10 cellular contexts compared by ENCODE assay signal in the genomic region with DNA sequence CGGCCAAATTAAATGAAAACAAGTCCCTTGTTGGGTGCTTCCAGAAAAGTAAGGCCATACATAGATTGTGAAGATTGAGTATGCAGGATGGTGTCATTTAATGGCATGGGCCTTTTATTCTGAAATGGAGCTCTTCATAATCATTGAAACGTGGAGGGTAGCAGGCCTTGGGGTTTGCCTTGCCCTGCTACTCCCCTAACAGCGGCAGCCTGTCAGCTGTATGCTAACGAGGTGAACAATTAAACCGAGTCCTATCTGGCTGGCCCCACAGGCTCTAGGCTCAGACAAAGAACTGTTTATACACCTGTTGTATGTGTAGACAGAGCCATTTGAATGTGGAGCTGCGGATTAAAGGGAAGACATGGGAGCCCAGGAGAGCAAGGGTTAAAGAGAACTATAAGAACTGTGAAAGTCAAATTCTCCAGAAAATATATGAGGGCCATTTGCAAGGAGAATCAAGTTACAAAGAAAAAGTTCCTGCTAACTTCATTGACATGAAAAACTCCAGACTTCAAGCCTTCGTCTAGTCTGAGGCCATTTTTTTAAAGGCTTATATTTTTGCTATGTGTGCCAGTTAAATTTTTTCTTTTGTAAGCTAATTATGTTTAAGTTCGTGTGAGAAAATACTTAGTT.
DNase-seq lines count a peak whose midpoint lies in the region; ATAC-seq and TF ChIP-seq lines count a peak whose summit lies in the region.
"Had no signal": no experiment of that assay in that cellular context is flagged by ENCODE, and none has a peak within 500 bp of the region (broad histone marks: within the 10 kb centered on the region; RNA-seq: fewer than 3 reads in every experiment).

No MANE protein-coding gene starts in this region.

- TF ChIP-seq CTCF in A673 (conservative IDR thresholded peaks at IDR 0.05; ENCODE audit: low read depth, low read length) (no peak), esophagus squamous epithelium (IDR thresholded peaks at IDR 0.05) (no peak)

- peaks cover 7% of the 10 kb centered on the region; the same call in 1 of the 2 replicates for H3K79me2 ChIP-seq in Karpas-422 (ENCODE audit: low read length)

- POLR2A ChIA-PET in A673 (lab: Charles Lee; ENCODE audit: low non-redundant PET): interaction anchor here (0.6 to 0.7 kb wide), 2 partner anchors 38 to 1812 kb away, joined by 3 to 4 read pairs; no protein-coding TSS in a partner anchor

- BruUV-seq in A673 (replicated peaks; lab: Mats Ljungman, UMichigan): no TSS peak

- ATAC-seq in GM19351 (IDR thresholded peaks at IDR 0.05; ENCODE audit: unreplicated experiment) (no peak), GM21528 (IDR thresholded peaks at IDR 0.05; ENCODE audit: low FRiP score, unreplicated experiment) (no peak)

- H3K27ac ChIP-seq in A673 (ENCODE audit: low read depth, low read length, poor library complexity, severe bottlenecking) (peak overlapping the region; percentile 45), Karpas-422 (ENCODE audit: low read length) (peak overlapping the region; percentile 62), iPS DF 6.9 (ENCODE audit: low read length) (no peak overlapping the region), esophagus squamous epithelium (no peak overlapping the region)
- H3K27ac ChIP-seq: neutrophil had no signal

- peak overlapping the region; percentile 46 for H3K4me2 ChIP-seq in Karpas-422 (ENCODE audit: low read depth, low read length, poor library complexity, severe bottlenecking)

- H3K4me1 ChIP-seq in A673 (ENCODE audit: insufficient read depth, low read length, poor library complexity, severe bottlenecking) (peaks cover 33% of the 10 kb centered on the region), Karpas-422 (ENCODE audit: low read length) (peaks cover 20% of the 10 kb centered on the region), iPS DF 6.9 (ENCODE audit: control insufficient read depth, insufficient read depth, low read length) (no peaks in the 10 kb centered on the region), esophagus squamous epithelium (no peaks in the 10 kb centered on the region)

- DNase-seq in A673 (ENCODE audit: low spot score) (peak; percentile 83), Karpas-422 (peak; percentile 56), NCI-H774 (lab: John Stamatoyannopoulos, UW) (peak; percentile 98), iPS DF 6.9 (ENCODE audit: low read depth, low spot score) (peak; percentile 43), esophagus squamous epithelium (lab: John Stamatoyannopoulos, UW) (no peak), midbrain (lab: John Stamatoyannopoulos, UW) (no peak)
- DNase-seq: activated T-cell treated with anti-CD3 and anti-CD28 coated beads, Interleukin-2, amount 50 U/mL, for 48 hours had no signal

- TF ChIP-seq POLR2A in esophagus squamous epithelium (IDR thresholded peaks at IDR 0.05): no peak

- WGBS in iPS DF 6.9 (ENCODE audit: insufficient coverage, insufficient read length): no CpG with 5 or more reads among the region's 8 CpGs
- 68 to 71% methylated on average over 7 to 8 of the region's 8 CpGs for WGBS in esophagus squamous epithelium, 2 donors

- H3K9me2 ChIP-seq in Karpas-422 (replicated peaks; ENCODE audit: insufficient read depth, low read length): no peaks in the 10 kb centered on the region

- intact Hi-C loops in A673 (cut with micrococcal nuclease; ENCODE audit: unreplicated experiment) (no loop called here), esophagus squamous epithelium (cut with DNase I) (no loop called here)

- H4K20me1 ChIP-seq in Karpas-422 (ENCODE audit: insufficient read depth, low read depth, low read length): no peaks in the 10 kb centered on the region

- H3K4me3 ChIP-seq in A673 (ENCODE audit: low read depth, low read length, poor library complexity, severe bottlenecking) (peak overlapping the region; percentile 13), Karpas-422 (ENCODE audit: low read length) (no peak overlapping the region), iPS DF 6.9 (ENCODE audit: low read length) (no peak overlapping the region), esophagus squamous epithelium (no peak overlapping the region)

- H3K9me3 ChIP-seq in A673 (ENCODE audit: low read depth, low read length, poor library complexity, severe bottlenecking): no peaks in the 10 kb centered on the region
- H3K9me3 ChIP-seq in Karpas-422 (ENCODE audit: low read length): no peaks in the 10 kb centered on the region
- H3K9me3 ChIP-seq in iPS DF 6.9 (ENCODE audit: control insufficient read depth, insufficient read depth, low read length): no peaks in the 10 kb centered on the region
- H3K9me3 ChIP-seq in esophagus squamous epithelium: no peaks in the 10 kb centered on the region
- H3K9me3 ChIP-seq: neutrophil had no signal

- H3K36me3 ChIP-seq in A673 (ENCODE audit: insufficient read depth, low read length, poor library complexity, severe bottlenecking) (peaks cover 43% of the 10 kb centered on the region), Karpas-422 (ENCODE audit: insufficient read depth, low read length) (peaks cover 20% of the 10 kb centered on the region; the same call in 1 of the 2 replicates), iPS DF 6.9 (ENCODE audit: control insufficient read depth, insufficient read depth, low read length) (no peaks in the 10 kb centered on the region; the same call in 1 of the 2 replicates), esophagus squamous epithelium (peaks cover 0 to 59% (median 5%) of the 10 kb centered on the region in 3 donors)

- H3K27me3 ChIP-seq in A673 (replicated peaks; ENCODE audit: insufficient read depth, low read depth, low read length, poor library complexity) (no peaks in the 10 kb centered on the region), Karpas-422 (ENCODE audit: low read length) (no peaks in the 10 kb centered on the region), iPS DF 6.9 (ENCODE audit: control insufficient read depth, insufficient read depth, low read length) (no peaks in the 10 kb centered on the region), esophagus squamous epithelium (no peaks in the 10 kb centered on the region)
- H3K27me3 ChIP-seq: neutrophil had no signal

- CTCF ChIA-PET in A673 (lab: Charles Lee): interaction anchor here (0.8 kb wide), 1 partner anchor 769 kb away, joined by 3 read pairs; no protein-coding TSS in a partner anchor

- no peak overlapping the region for H3K9ac ChIP-seq in Karpas-422 (ENCODE audit: low read length)

- no peak overlapping the region for H2AFZ ChIP-seq in Karpas-422 (ENCODE audit: low read length)

Comparison
In these comparisons a context has a peak if more than half of its experiments do, and no peak if none do; other contexts are left out.
1. DNase-seq: peak in A673 (single experiment), Karpas-422 (single experiment), NCI-H774 (single experiment) and iPS DF 6.9 (single experiment); none in esophagus squamous epithelium (single experiment) and midbrain (single experiment).
2. H3K27ac ChIP-seq: peak in A673 (single experiment) and Karpas-422 (single experiment); none in iPS DF 6.9 (single experiment) and esophagus squamous epithelium (0 of 4).